Comparison of ENCODE assay signal across 11 cellular contexts in genomic region chr2:105926960-105927678, GRCh38.
DNase-seq lines count a peak whose midpoint lies in the region; ATAC-seq and TF ChIP-seq lines count a peak whose summit lies in the region.
"Had no signal": no experiment of that assay in that cellular context is flagged by ENCODE, and none has a peak within 500 bp of the region (broad histone marks: within the 10 kb centered on the region; RNA-seq: fewer than 3 reads in every experiment).

No MANE protein-coding gene starts in this region.

- H2BK12ac ChIP-seq in mesenchymal stem cell (ENCODE audit: low read length in 2 of 2): no peak overlapping the region

- H3K27ac ChIP-seq in mesenchymal stem cell (ENCODE audit: low read length, poor library complexity, severe bottlenecking): no peak overlapping the region
- H3K27ac ChIP-seq: upper lobe of right lung had no signal

- H3K4me1 Mint-ChIP-seq in CD14-positive monocyte: no peaks in the 10 kb centered on the region

- intact Hi-C loops in CD14-positive monocyte (cut with micrococcal nuclease): no loop called here

- no peaks in the 10 kb centered on the region for H3K36me3 ChIP-seq in mesenchymal stem cell (ENCODE audit: control insufficient read depth in 1 of 2, insufficient read depth in 2 of 2, low read depth in 1 of 2, low read length in 2 of 2)
- H3K36me3 ChIP-seq: upper lobe of right lung had no signal

- ATAC-seq in left lobe of liver: peak; percentile 40
- ATAC-seq: left colon, upper lobe of right lung had no signal

- no peak overlapping the region for H2AK5ac ChIP-seq in mesenchymal stem cell (ENCODE audit: low read length, severe bottlenecking)

- no peak overlapping the region for H4K91ac ChIP-seq in mesenchymal stem cell (ENCODE audit: low read length)

- no peaks in the 10 kb centered on the region for H3K36me3 Mint-ChIP-seq in CD14-positive monocyte

- H2BK5ac ChIP-seq in mesenchymal stem cell (ENCODE audit: low read depth, low read length, poor library complexity, severe bottlenecking): no peak overlapping the region

- H3K4me3 ChIP-seq in mesenchymal stem cell (ENCODE audit: insufficient read depth in 1 of 2, low read depth in 1 of 2, low read length in 2 of 2): no peak overlapping the region
- H3K4me3 ChIP-seq: upper lobe of right lung had no signal

- no peak overlapping the region for H2BK120ac ChIP-seq in mesenchymal stem cell (ENCODE audit: low read depth, low read length)

- H3K9ac ChIP-seq in mesenchymal stem cell (ENCODE audit: low read length): no peak overlapping the region

- H2AFZ ChIP-seq in mesenchymal stem cell (ENCODE audit: low read depth, low read length): no peak overlapping the region

- no peaks in the 10 kb centered on the region for H3K79me1 ChIP-seq in mesenchymal stem cell (replicated peaks; ENCODE audit: low read length, poor library complexity, severe bottlenecking)

- peaks cover 0 to 8% (median 1%) of the 10 kb centered on the region in 7 donors for H3K9me3 Mint-ChIP-seq in CD14-positive monocyte

- no peak overlapping the region for H3K4me2 ChIP-seq in mesenchymal stem cell (ENCODE audit: low read length, poor library complexity, severe bottlenecking)

- 89% methylated on average over 3 of the region's 3 CpGs for WGBS in mesenchymal stem cell

- TF ChIP-seq CTCF in CD14-positive monocyte (IDR thresholded peaks at IDR 0.05): no peak

- no peak overlapping the region for H3K23ac ChIP-seq in mesenchymal stem cell (ENCODE audit: low read length in 2 of 2)

- no peak overlapping the region for H2BK15ac ChIP-seq in mesenchymal stem cell (ENCODE audit: low read depth, poor library complexity, severe bottlenecking)

- no peak overlapping the region for H3K27ac Mint-ChIP-seq in CD14-positive monocyte

- H3K4me1 ChIP-seq in mesenchymal stem cell (ENCODE audit: control insufficient read depth, insufficient read depth, low read depth, low read length): no peaks in the 10 kb centered on the region
- H3K4me1 ChIP-seq: upper lobe of right lung had no signal

- no peak overlapping the region for H3K4me3 Mint-ChIP-seq in CD14-positive monocyte

- peaks cover 0 to 7% of the 10 kb centered on the region in 2 experiments for H3K27me3 ChIP-seq in mesenchymal stem cell (ENCODE audit: control insufficient read depth in 1 of 2, insufficient read depth in 1 of 2, low read length in 2 of 2)
- H3K27me3 ChIP-seq: upper lobe of right lung had no signal

- no peaks in the 10 kb centered on the region for H3K9me3 ChIP-seq in mesenchymal stem cell (ENCODE audit: control insufficient read depth, low read length)
- H3K9me3 ChIP-seq: upper lobe of right lung had no signal

- no peak overlapping the region for H3K18ac ChIP-seq in mesenchymal stem cell (ENCODE audit: low read depth in 1 of 2, low read length in 2 of 2)

- peak in 4 of 5 donors; percentile 11 to 68 (median 34) for DNase-seq in T-helper 1 cell
- DNase-seq in activated T-cell treated with anti-CD3 and anti-CD28 coated beads for 4 hours: peak; percentile 40
- no peak for DNase-seq in left lobe of liver (ENCODE audit: low spot score)
- peak; percentile 33 to 35 for DNase-seq in stimulated activated CD8-positive, alpha-beta memory T cell treated with anti-CD3 and anti-CD28 coated beads, Interleukin-7, amount 100 ng/mL, for 48 hours (ENCODE audit: extremely low read depth in 1 of 2, low read depth in 1 of 2)
- no peak for DNase-seq in SHP77 (lab: John Stamatoyannopoulos, UW)
- no peak for DNase-seq in NCI-H2227 treated with DMSO at 0.1 percent for 48 hours (lab: John Stamatoyannopoulos, UW)
- DNase-seq in CD14-positive monocyte (ENCODE audit: low spot score): no peak
- no peak for DNase-seq in mesenchymal stem cell
- DNase-seq: amniotic stem cell, upper lobe of right lung had no signal

- no peak overlapping the region for H3K14ac ChIP-seq in mesenchymal stem cell (ENCODE audit: low read length in 2 of 2)

- peaks cover 0 to 3% (median 0%) of the 10 kb centered on the region in 3 donors for H3K27me3 Mint-ChIP-seq in CD14-positive monocyte (ENCODE audit: low read depth in 3 of 3)

- no peak overlapping the region for H4K8ac ChIP-seq in mesenchymal stem cell (ENCODE audit: low read length)

- H3K4ac ChIP-seq in mesenchymal stem cell (ENCODE audit: low read depth in 1 of 2, low read length in 2 of 2): no peak overlapping the region

Comparison
In these comparisons a context has a peak if more than half of its experiments do, and no peak if none do; other contexts are left out.
1. DNase-seq: peak in T-helper 1 cell (4 of 5), activated T-cell treated with anti-CD3 and anti-CD28 coated beads for 4 hours (single experiment) and stimulated activated CD8-positive, alpha-beta memory T cell treated with anti-CD3 and anti-CD28 coated beads, Interleukin-7, amount 100 ng/mL, for 48 hours (2 of 2); none in left lobe of liver (single experiment), SHP77 (0 of 2), NCI-H2227 treated with DMSO at 0.1 percent for 48 hours (single experiment), CD14-positive monocyte (single experiment) and mesenchymal stem cell (single experiment).